ENCODE assay signal across 11 cellular contexts in the genomic region with DNA sequence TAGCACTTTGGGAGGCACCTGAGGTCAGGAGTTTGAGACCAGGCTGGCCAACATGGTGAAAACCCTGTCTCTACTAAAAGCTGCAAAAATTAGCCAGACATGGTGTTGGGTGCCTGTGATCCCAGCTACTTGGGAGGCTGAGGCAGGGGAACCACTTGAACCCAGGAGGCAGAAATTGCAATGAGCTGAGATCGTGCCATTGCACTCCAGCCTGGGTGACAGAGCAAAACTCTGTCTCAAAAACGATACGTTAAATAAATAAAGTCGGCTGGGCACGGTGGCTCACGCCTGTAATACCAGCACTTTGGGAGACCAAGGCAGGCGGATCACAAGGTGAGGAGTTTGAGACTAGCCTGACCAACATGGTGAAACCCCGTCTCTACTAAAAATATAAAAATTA. TPM values are rescaled to one million over a fixed set of nuclear protein-coding genes. Genes with fewer than 3 reads are reported as not detected.
"Had no signal": no experiment of that assay in that cellular context is flagged by ENCODE, and none has a peak within 500 bp of the region (broad histone marks: within the 10 kb centered on the region; RNA-seq: fewer than 3 reads in every experiment).

No MANE protein-coding gene starts in this region.

RNA-seq across cellular contexts. Expression of gene SLC23A1, which starts 27.2 kb away (rescaled TPM):
- total RNA-seq: activated naive CD8-positive, alpha-beta T cell treated with anti-CD3 and anti-CD28 coated beads for 36 hours; activated T-cell treated with anti-CD3 and anti-CD28 coated beads, Interleukin-2, amount 50 U/mL, for 4 hours; aorta; ascending aorta; astrocyte; bronchial epithelial cell; cardiac muscle cell; cardiac septum; cerebellum; chondrocyte had no signal
- polyA plus RNA-seq: adrenal gland had no signal

RNA-seq across cellular contexts. Expression of gene MZB1, which starts 33.8 kb away (rescaled TPM):
- total RNA-seq: astrocyte, bronchial epithelial cell, chondrocyte had no signal

RNA-seq across cellular contexts. Expression of gene SPATA24, which starts 48.0 kb away (rescaled TPM):
- total RNA-seq: ascending aorta had no signal
